18 cellular contexts compared by ENCODE assay signal in genomic region chr10:132297521-132297920, GRCh38. TPM values are rescaled to one million over a fixed set of nuclear protein-coding genes. Genes with fewer than 3 reads are reported as not detected.
DNase-seq lines count a peak whose midpoint lies in the region; ATAC-seq, FAIRE-seq and TF ChIP-seq lines count a peak whose summit lies in the region.
"Had no signal": no experiment of that assay in that cellular context is flagged by ENCODE, and none has a peak within 500 bp of the region (broad histone marks: within the 10 kb centered on the region; RNA-seq: fewer than 3 reads in every experiment).

No MANE protein-coding gene starts in this region.

- FAIRE-seq in frontal cortex (lab: Jason Lieb, UNC), result no peak
- FAIRE-seq: endometrium, GM12878, K562 had no signal

- H3K9me3 ChIP-seq in OCI-LY7 (ENCODE audit: low read length) (no peaks in the 10 kb centered on the region), mucosa of descending colon (no peaks in the 10 kb centered on the region), Karpas-422 (ENCODE audit: low read length) (no peaks in the 10 kb centered on the region)
- H3K9me3 ChIP-seq: uterus had no signal

- peaks cover 25% of the 10 kb centered on the region for H3K27me3 Mint-ChIP-seq in GM23338 (ENCODE audit: insufficient read depth, low read depth, poor library complexity)

- BruUV-seq in OCI-LY7 (replicated peaks; lab: Mats Ljungman, UMichigan), result no TSS peak

- H3K9me2 ChIP-seq in GM23338 (ENCODE audit: insufficient read depth), result no peaks in the 10 kb centered on the region
- no peaks in the 10 kb centered on the region for H3K9me2 ChIP-seq in OCI-LY7 (ENCODE audit: insufficient read depth, low read length)
- no peaks in the 10 kb centered on the region for H3K9me2 ChIP-seq in Karpas-422 (replicated peaks; ENCODE audit: insufficient read depth, low read length)

- TF ChIP-seq CTCF in GM23338 (conservative IDR thresholded peaks at IDR 0.05; ENCODE audit: low read depth in 2 of 2) (peak; percentile 20 to 50), OCI-LY7 (conservative IDR thresholded peaks at IDR 0.05; ENCODE audit: low read length) (0 out of 2 replicates have a peak, but pooled peaks have one; percentile 35), mucosa of descending colon (IDR thresholded peaks at IDR 0.05) (no peak)

- H4K20me1 ChIP-seq in GM23338 (replicated peaks; ENCODE audit: insufficient read depth) (no peaks in the 10 kb centered on the region), OCI-LY7 (ENCODE audit: insufficient read depth, low read length) (no peaks in the 10 kb centered on the region), Karpas-422 (ENCODE audit: insufficient read depth, low read depth, low read length) (no peaks in the 10 kb centered on the region)

- H3K4me2 ChIP-seq in GM23338 (no peak overlapping the region), OCI-LY7 (ENCODE audit: low read length) (no peak overlapping the region), Karpas-422 (ENCODE audit: low read depth, low read length, poor library complexity, severe bottlenecking) (no peak overlapping the region)

- no peaks in the 10 kb centered on the region for H3K36me3 ChIP-seq in GM23338 (ENCODE audit: insufficient read depth)
- H3K36me3 ChIP-seq in OCI-LY7 (ENCODE audit: insufficient read depth, low read length), result no peaks in the 10 kb centered on the region
- no peaks in the 10 kb centered on the region for H3K36me3 ChIP-seq in mucosa of descending colon (ENCODE audit: low read depth)
- H3K36me3 ChIP-seq in Karpas-422 (ENCODE audit: insufficient read depth, low read length), result no peaks in the 10 kb centered on the region
- H3K36me3 ChIP-seq: uterus had no signal

- H3K79me2 ChIP-seq in GM23338 (replicated peaks; ENCODE audit: insufficient read depth), result no peaks in the 10 kb centered on the region
- H3K79me2 ChIP-seq in OCI-LY7 (ENCODE audit: insufficient read depth, low read depth, low read length), result no peaks in the 10 kb centered on the region
- H3K79me2 ChIP-seq in Karpas-422 (ENCODE audit: low read length), result no peaks in the 10 kb centered on the region

- H3K27ac ChIP-seq in GM23338 (ENCODE audit: low read depth) (no peak overlapping the region), OCI-LY7 (ENCODE audit: low read depth, low read length, poor library complexity, severe bottlenecking) (no peak overlapping the region), Karpas-422 (ENCODE audit: low read length) (no peak overlapping the region)
- H3K27ac ChIP-seq: uterus had no signal

- ATAC-seq in GM23338, result peak; percentile 38
- no peak for ATAC-seq in mucosa of descending colon
- ATAC-seq in GM21825 (IDR thresholded peaks at IDR 0.05; ENCODE audit: unreplicated experiment), result no peak
- ATAC-seq: GM12878, K562 had no signal

- intact Hi-C loops in OCI-LY7 (cut with micrococcal nuclease; ENCODE audit: unreplicated experiment) (no loop called here), mucosa of descending colon (cut with DNase I, micrococcal nuclease) (no loop called here)

- no peaks in the 10 kb centered on the region for H3K27me3 ChIP-seq in GM23338 (ENCODE audit: insufficient read depth)
- no peaks in the 10 kb centered on the region for H3K27me3 ChIP-seq in Karpas-422 (ENCODE audit: low read length)
- H3K27me3 ChIP-seq: uterus had no signal

- DNase-seq in COLO668 (lab: John Stamatoyannopoulos, UW; ENCODE audit: unreplicated experiment), result peak; percentile 62
- DNase-seq in GM23338 (ENCODE audit: low spot score), result peak; percentile 69
- peak; percentile 31 for DNase-seq in OCI-LY7 (ENCODE audit: low spot score)
- DNase-seq in mucosa of descending colon, result peak in 2 of 3 donors; percentile 1 to 22
- DNase-seq in Karpas-422, result no peak
- DNase-seq in frontal cortex (ENCODE audit: low spot score in 2 of 2), result no peak
- no peak for DNase-seq in NCI-H146 treated with DMSO at 0.1 percent for 48 hours (lab: John Stamatoyannopoulos, UW; ENCODE audit: unreplicated experiment)
- DNase-seq: activated CD4-positive, alpha-beta T cell treated with anti-CD3 and anti-CD28 coated beads, Interleukin-2, amount 50 U/mL, for 48 hours; AML-193; HCEC 1CT; NCI-H187 treated with DMSO at 0.1 percent for 48 hours; NK-92 treated with Interleukin-12 subunit alpha and Interleukin-12 subunit beta, amount 100 ng/mL, for 24 hours; T1000 had no signal

- POLR2A ChIA-PET in OCI-LY7 (lab: Charles Lee), result no interaction called here

- CTCF ChIA-PET in OCI-LY7 (lab: Charles Lee; ENCODE audit: unreplicated experiment), result no interaction called here

- H2AFZ ChIP-seq in GM23338 (no peak overlapping the region), OCI-LY7 (ENCODE audit: low read length) (no peak overlapping the region), Karpas-422 (ENCODE audit: low read length) (no peak overlapping the region)

- no peaks in the 10 kb centered on the region for H3F3A ChIP-seq in GM23338 (replicated peaks; ENCODE audit: low read depth)

- H3K4me1 Mint-ChIP-seq in GM23338, result peaks cover 18% of the 10 kb centered on the region

- H3K36me3 Mint-ChIP-seq in GM23338 (ENCODE audit: low read depth), result no peaks in the 10 kb centered on the region

- H3K4me1 ChIP-seq in GM23338 (ENCODE audit: insufficient read depth) (no peaks in the 10 kb centered on the region), OCI-LY7 (ENCODE audit: insufficient read depth, low read length, poor library complexity, severe bottlenecking) (no peaks in the 10 kb centered on the region), mucosa of descending colon (ENCODE audit: low read depth) (no peaks in the 10 kb centered on the region), Karpas-422 (ENCODE audit: low read length) (no peaks in the 10 kb centered on the region)

- no peak overlapping the region for H3K9ac ChIP-seq in Karpas-422 (ENCODE audit: low read length)

- no peaks in the 10 kb centered on the region; the same call in 2 of the 3 replicates for H3K9me3 Mint-ChIP-seq in GM23338

- H3K4me3 Mint-ChIP-seq in GM23338, result no peak overlapping the region; the same call in 2 of the 3 replicates

- H3K4me3 ChIP-seq in GM23338 (no peak overlapping the region), OCI-LY7 (ENCODE audit: low read depth, low read length, poor library complexity, severe bottlenecking) (no peak overlapping the region), mucosa of descending colon (no peak overlapping the region), Karpas-422 (ENCODE audit: low read length) (no peak overlapping the region)
- H3K4me3 ChIP-seq: GM12878, K562, uterus had no signal

- H3K27ac Mint-ChIP-seq in GM23338, result no peak overlapping the region

TF ChIP-seq in GM23338, 12 proteins besides CTCF, POLR2A, EP300 and RAD21 (continues in another document):
- TF ChIP-seq REST (IDR thresholded peaks at IDR 0.05; ENCODE audit: unreplicated experiment) (no peak), POLR2AphosphoS5 (IDR thresholded peaks at IDR 0.05; ENCODE audit: low read depth) (no peak), NANOG (IDR thresholded peaks at IDR 0.05; ENCODE audit: borderline replicate concordance) (no peak), JUNB (IDR thresholded peaks at IDR 0.05; ENCODE audit: unreplicated experiment) (no peak), ETS1 (IDR thresholded peaks at IDR 0.05) (no peak), EZH2phosphoT487 (IDR thresholded peaks at IDR 0.05; ENCODE audit: unreplicated experiment) (no peak)

RNA-seq across cellular contexts. Expression of gene STK32C, which starts 10.2 kb away (rescaled TPM):
- 8.0 and 10.2 TPM in 2 replicates for total RNA-seq in GM23338 (2014; rRNA removed; shearing (Covaris generic))
- polyA plus RNA-seq in GM23338 (2016; fragmentation: Nextera tagmentation; extraction: Ambion mirVana), result 20.5 and 24.1 TPM in 2 replicates
- total RNA-seq in OCI-LY7 (2014; rRNA removed; shearing (Covaris generic)), result 13.1 and 16.8 TPM in 2 replicates
- total RNA-seq in OCI-LY7 (2022) (30.4 and 32.4 TPM in 2 replicates), mucosa of descending colon (10 to 100 TPM in 2 of 3 donors, 1 to 10 TPM in 1; 4.5 to 11.5 (median 11.1) TPM), frontal cortex (25.3 TPM)
- total RNA-seq in Karpas-422 (2014; rRNA removed; shearing (Covaris generic); ENCODE audit: low replicate concordance), result 8.4 and 20.7 TPM in 2 replicates

RNA-seq across cellular contexts. Expression of gene LRRC27, which starts 34.5 kb away (rescaled TPM):
- total RNA-seq in GM23338 (2014; rRNA removed; shearing (Covaris generic)), result 3.1 and 3.5 TPM in 2 replicates
- 2.2 and 2.9 TPM in 2 replicates for polyA plus RNA-seq in GM23338 (2016; fragmentation: Nextera tagmentation; extraction: Ambion mirVana)
- total RNA-seq in OCI-LY7 (2014; rRNA removed; shearing (Covaris generic)), result 10.0 and 13.0 TPM in 2 replicates
- total RNA-seq in OCI-LY7 (2022) (16.1 and 17.3 TPM in 2 replicates), mucosa of descending colon (10 to 100 TPM in 2 of 3 donors, 1 to 10 TPM in 1; 6.9 to 12.2 (median 11.1) TPM), frontal cortex (20.0 TPM)
- total RNA-seq in Karpas-422 (2014; rRNA removed; shearing (Covaris generic); ENCODE audit: low replicate concordance), result 2.2 and 12.4 TPM in 2 replicates

Comparison
In these comparisons a context has a peak if more than half of its experiments do, and no peak if none do; other contexts are left out.
1. DNase-seq: peak in COLO668 (single experiment), GM23338 (single experiment), OCI-LY7 (single experiment) and mucosa of descending colon (2 of 3); none in Karpas-422 (single experiment), frontal cortex (0 of 2) and NCI-H146 treated with DMSO at 0.1 percent for 48 hours (single experiment).